Comparison of ENCODE assay signal across 8 cellular contexts in genomic region chr9:36165766-36166149, GRCh38. TPM values are rescaled to one million over a fixed set of nuclear protein-coding genes. Genes with fewer than 3 reads are reported as not detected.
A peak's percentile ranks its signal among the peaks of the same experiment; 100 is the strongest.
DNase-seq lines count a peak whose midpoint lies in the region; ATAC-seq and TF ChIP-seq lines count a peak whose summit lies in the region.

No MANE protein-coding gene starts in this region.

- H3K4me1 ChIP-seq in CD8-positive, alpha-beta memory T cell (ENCODE audit: insufficient read depth, low read length) = no peaks in the 10 kb centered on the region
- H3K4me1 ChIP-seq in foreskin keratinocyte = no peaks in the 10 kb centered on the region

- CTCF ChIA-PET in CD8-positive, alpha-beta memory T cell (lab: Charles Lee) = interaction anchor here (1.4 to 14.4 kb wide), 16 partner anchors 11 to 122 kb away, joined by 3 to 278 read pairs (median 12); partner anchors contain the start of genes CLTA and GLIPR2

- DNase-seq in CD8-positive, alpha-beta memory T cell = no peak
- DNase-seq in T-helper 17 cell (no peak), foreskin keratinocyte (peak in 1 of 2 donors; percentile 44), skeletal muscle cell (ENCODE audit: low read depth) (no peak), GDM1 (lab: John Stamatoyannopoulos, UW) (no peak), NCI-H187 treated with DMSO at 0.1 percent for 48 hours (lab: John Stamatoyannopoulos, UW) (no peak), GM13977 (ENCODE audit: low spot score) (no peak)

- H3K4me1 Mint-ChIP-seq in CD8-positive, alpha-beta memory T cell = peaks cover 6 to 21% (median 16%) of the 10 kb centered on the region in 3 donors
- H3K4me1 Mint-ChIP-seq in T-helper 17 cell = peaks cover 19% of the 10 kb centered on the region

- H3K36me3 Mint-ChIP-seq in CD8-positive, alpha-beta memory T cell = peaks cover 0 to 23% (median 4%) of the 10 kb centered on the region in 3 donors
- peaks cover 6% of the 10 kb centered on the region for H3K36me3 Mint-ChIP-seq in T-helper 17 cell (ENCODE audit: low read depth)

- H3K27ac ChIP-seq in CD8-positive, alpha-beta memory T cell (ENCODE audit: low read depth, low read length) = no peak overlapping the region
- no peak overlapping the region for H3K27ac ChIP-seq in foreskin keratinocyte

- no peak overlapping the region for H3K4me3 ChIP-seq in CD8-positive, alpha-beta memory T cell (ENCODE audit: low read length)
- H3K4me3 ChIP-seq in skeletal muscle cell (ENCODE audit: low read depth, low read length) = peak overlapping the region; percentile 53

- peak overlapping the region in 5 of 7 donors; percentile 15 to 60 (median 41) for H3K4me3 Mint-ChIP-seq in CD8-positive, alpha-beta memory T cell
- peak overlapping the region; percentile 59 for H3K4me3 Mint-ChIP-seq in T-helper 17 cell

- H3K27me3 Mint-ChIP-seq in CD8-positive, alpha-beta memory T cell = peaks cover 0 to 5% of the 10 kb centered on the region in 2 donors
- H3K27me3 Mint-ChIP-seq in T-helper 17 cell = peaks cover 6% of the 10 kb centered on the region

- H3K9me3 ChIP-seq in CD8-positive, alpha-beta memory T cell (ENCODE audit: low read length) = no peaks in the 10 kb centered on the region
- H3K9me3 ChIP-seq in T-helper 17 cell (ENCODE audit: control insufficient read depth, low read length, poor library complexity, severe bottlenecking) = no peaks in the 10 kb centered on the region

- POLR2A ChIA-PET in CD8-positive, alpha-beta memory T cell (lab: Charles Lee) = interaction anchor here (0.7 to 1.6 kb wide), 3 partner anchors 27 to 64 kb away, joined by 5 to 7 read pairs (median 5); no protein-coding TSS in a partner anchor

- in situ Hi-C loops in GM13977 (cut with MboI; ENCODE audit: low pct_unique_long_range_greater_than_20kb, low sequenced_read_pairs, unreplicated experiment) = loop anchor here (5.0 kb wide), 1 partner anchor 63 kb away; no protein-coding TSS in a partner anchor

- no peaks in the 10 kb centered on the region for H3K36me3 ChIP-seq in CD8-positive, alpha-beta memory T cell (ENCODE audit: insufficient read depth, low read length)

- no peak for TF ChIP-seq CTCF in foreskin keratinocyte (conservative IDR thresholded peaks at IDR 0.05)
- no peak for TF ChIP-seq CTCF in GM13977 (IDR thresholded peaks at IDR 0.05; ENCODE audit: extremely low read depth, insufficient read depth, missing control alignments)

- ATAC-seq in T-helper 17 cell = no peak
- peak; percentile 35 for ATAC-seq in foreskin keratinocyte
- ATAC-seq in HG03039 (IDR thresholded peaks at IDR 0.05; ENCODE audit: unreplicated experiment) = no peak

- no peaks in the 10 kb centered on the region for H3K27me3 ChIP-seq in CD8-positive, alpha-beta memory T cell (ENCODE audit: insufficient read depth, low read length, poor library complexity, severe bottlenecking)
- H3K27me3 ChIP-seq in foreskin keratinocyte = peaks cover 6% of the 10 kb centered on the region

- H3K9me3 Mint-ChIP-seq in CD8-positive, alpha-beta memory T cell = no peaks in the 10 kb centered on the region

- peak overlapping the region in 3 of 8 donors; percentile 35 to 79 (median 56) for H3K27ac Mint-ChIP-seq in CD8-positive, alpha-beta memory T cell
- H3K27ac Mint-ChIP-seq in T-helper 17 cell = peak overlapping the region; percentile 27

RNA-seq across cellular contexts. Expression of gene CCIN, which starts 3.4 kb away (rescaled TPM):
- total RNA-seq in CD8-positive, alpha-beta memory T cell = not detected
- 0.14 TPM for polyA plus RNA-seq in CD8-positive, alpha-beta memory T cell
- 1 to 10 TPM in 1 of 2 donors, under 1 TPM in 1; 0.50 to 1.4 TPM for total RNA-seq in T-helper 17 cell
- total RNA-seq in foreskin keratinocyte = 0.14 TPM in 1 of 2 replicates, not detected in the other
- polyA plus RNA-seq in foreskin keratinocyte = 0.12 TPM in 1 of 2 replicates, not detected in the other

RNA-seq across cellular contexts. Expression of gene CLTA, which starts 25.0 kb away (rescaled TPM):
- total RNA-seq in CD8-positive, alpha-beta memory T cell = 100 to 1,000 TPM; 185 to 186 TPM
- 77.6 TPM for polyA plus RNA-seq in CD8-positive, alpha-beta memory T cell
- 10 to 100 TPM; 30.3 to 43.4 TPM for total RNA-seq in T-helper 17 cell
- total RNA-seq in foreskin keratinocyte = 249 and 260 TPM in 2 replicates
- 307 and 311 TPM in 2 replicates for polyA plus RNA-seq in foreskin keratinocyte

RNA-seq across cellular contexts. Expression of gene GLIPR2, which starts 29.2 kb away (rescaled TPM):
- total RNA-seq in CD8-positive, alpha-beta memory T cell = 10 to 100 TPM; 17.1 to 17.5 TPM
- 139 TPM for polyA plus RNA-seq in CD8-positive, alpha-beta memory T cell
- total RNA-seq in T-helper 17 cell (10 to 100 TPM; 32.5 to 51.4 TPM), foreskin keratinocyte (2.4 and 4.2 TPM in 2 replicates)
- polyA plus RNA-seq in foreskin keratinocyte = 2.9 and 5.0 TPM in 2 replicates
